In genomic region chr11:78041380-78041719, GRCh38 we compare ENCODE assay signal across 7 cellular contexts. TPM values are rescaled to one million over a fixed set of nuclear protein-coding genes. Genes with fewer than 3 reads are reported as not detected.
A peak's percentile ranks its signal among the peaks of the same experiment; 100 is the strongest.
DNase-seq lines count a peak whose midpoint lies in the region; ATAC-seq, FAIRE-seq and TF ChIP-seq lines count a peak whose summit lies in the region.
"Not testable (repeated sequence)": the region's sequence is repeated elsewhere in the genome, so short reads cannot be mapped to it uniquely, and the experiment has no call there.
"Had no signal": no experiment of that assay in that cellular context is flagged by ENCODE, and none has a peak within 500 bp of the region (broad histone marks: within the 10 kb centered on the region; RNA-seq: fewer than 3 reads in every experiment).

No MANE protein-coding gene starts in this region.

- H3K79me2 ChIP-seq in HCT116 (ENCODE audit: insufficient read depth, low read length); astrocyte (ENCODE audit: insufficient read depth, low read length); neural progenitor cell (ENCODE audit: low read depth): not testable (repeated sequence)

- CTCF ChIA-PET in HCT116 (lab: Charles Lee) = interaction anchor here (0.9 kb wide), 1 partner anchor 9 kb away, joined by 3 read pairs; no protein-coding TSS in a partner anchor

- H3K4me1 Mint-ChIP-seq in astrocyte (ENCODE audit: low read depth, unreplicated experiment) (peaks cover 11% of the 10 kb centered on the region), endodermal cell (peaks cover 14% of the 10 kb centered on the region), neural progenitor cell (peaks cover 18% of the 10 kb centered on the region)

- H3K4me2 ChIP-seq in HCT116 (ENCODE audit: low read length) = peak overlapping the region; percentile 78
- H3K4me2 ChIP-seq in astrocyte (ENCODE audit: low read length); neural progenitor cell: not testable (repeated sequence)

- peak; percentile 28 for ATAC-seq in HCT116

- H3K36me3 Mint-ChIP-seq in astrocyte (ENCODE audit: low read depth, unreplicated experiment); endodermal cell (ENCODE audit: low read depth); neural progenitor cell: not testable (repeated sequence)

- H3K36me3 ChIP-seq in HCT116 (ENCODE audit: control insufficient read depth in 1 of 2, insufficient read depth in 2 of 2, low read length in 2 of 2); SJCRH30; astrocyte (ENCODE audit: insufficient read depth, low read length); endodermal cell (ENCODE audit: control insufficient read depth, insufficient read depth, low read length); neural progenitor cell: not testable (repeated sequence)

- not testable (repeated sequence) for TF ChIP-seq POLR2A in HCT116 (IDR thresholded peaks at IDR 0.05; ENCODE audit: borderline replicate concordance, extremely low read depth, insufficient read depth, insufficient read length)

- not testable (repeated sequence) for DNase-seq in HCT116 (ENCODE audit: low read depth, low spot score); SJCRH30; astrocyte (ENCODE audit: low read depth); neural progenitor cell (ENCODE audit: low spot score)
- peak; percentile 63 for DNase-seq in endodermal cell

- 93 to 94% methylated on average over 8 of the region's 8 CpGs for WGBS in endodermal cell (ENCODE audit: insufficient coverage in 1 of 2, insufficient read length in 1 of 2), 2 experiments

- peak overlapping the region; percentile 75 for H3K27ac Mint-ChIP-seq in astrocyte (ENCODE audit: unreplicated experiment)
- H3K27ac Mint-ChIP-seq in endodermal cell = not testable (repeated sequence)
- peak overlapping the region; percentile 81 for H3K27ac Mint-ChIP-seq in neural progenitor cell

- H3K4me3 Mint-ChIP-seq in astrocyte (ENCODE audit: unreplicated experiment); endodermal cell; neural progenitor cell: not testable (repeated sequence)

- not testable (repeated sequence) for TF ChIP-seq CTCF in HCT116 (IDR thresholded peaks at IDR 0.05 in 2 of 3, conservative IDR thresholded peaks at IDR 0.05 in 1 of 3; ENCODE audit: borderline replicate concordance in 1 of 3, insufficient read depth in 1 of 3, low read depth in 2 of 3, low read length in 2 of 3); astrocyte (IDR thresholded peaks at IDR 0.05; ENCODE audit: insufficient read depth, low read depth, low read length); endodermal cell (conservative IDR thresholded peaks at IDR 0.05); neural progenitor cell (IDR thresholded peaks at IDR 0.05)

- H3F3A ChIP-seq in neural progenitor cell (ENCODE audit: low read depth) = not testable (repeated sequence)

- TF ChIP-seq RAD21 in HCT116 (IDR thresholded peaks at IDR 0.05; ENCODE audit: low read depth) = not testable (repeated sequence)

- not testable (repeated sequence) for BruUV-seq in HCT116 (replicated peaks; lab: Mats Ljungman, UMichigan)

- 0 out of 2 replicates have a peak overlapping the region, but pooled peaks have one; percentile 23 for H3K9ac ChIP-seq in HCT116 (ENCODE audit: low read length)
- H3K9ac ChIP-seq in astrocyte (ENCODE audit: low read length); endodermal cell (ENCODE audit: extremely low read depth, low read length, poor library complexity, severe bottlenecking); neural progenitor cell: not testable (repeated sequence)

- H3K27me3 ChIP-seq in HCT116 (ENCODE audit: insufficient read depth, low read length); SJCRH30; astrocyte (ENCODE audit: insufficient read depth, low read length); endodermal cell (ENCODE audit: control insufficient read depth, insufficient read depth, low read length, poor library complexity, severe bottlenecking); neural progenitor cell: not testable (repeated sequence)

- not testable (repeated sequence) for H4K20me1 ChIP-seq in HCT116 (ENCODE audit: insufficient read depth); astrocyte (ENCODE audit: insufficient read depth, low read length); neural progenitor cell (ENCODE audit: low read depth)

- peaks cover 37 to 56% of the 10 kb centered on the region in 2 experiments for H3K4me1 ChIP-seq in HCT116 (ENCODE audit: control insufficient read depth in 1 of 2, insufficient read depth in 2 of 2, low read length in 2 of 2)
- H3K4me1 ChIP-seq in SJCRH30 = peaks cover 67% of the 10 kb centered on the region
- H3K4me1 ChIP-seq in astrocyte (ENCODE audit: insufficient read depth, low read length) = peaks cover 22% of the 10 kb centered on the region
- not testable (repeated sequence) for H3K4me1 ChIP-seq in endodermal cell (ENCODE audit: control insufficient read depth, insufficient read depth, low read length); neural progenitor cell

- not testable (repeated sequence) for H3K27me3 Mint-ChIP-seq in astrocyte (ENCODE audit: low read depth, unreplicated experiment); neural progenitor cell (ENCODE audit: insufficient read depth, low read depth)
- H3K27me3 Mint-ChIP-seq in endodermal cell (ENCODE audit: insufficient read depth) = peaks cover 10% of the 10 kb centered on the region

- H3K27ac ChIP-seq in HCT116 (ENCODE audit: low read depth, low read length) (peak overlapping the region; percentile 85), SJCRH30 (peak overlapping the region; percentile 89)
- not testable (repeated sequence) for H3K27ac ChIP-seq in astrocyte (ENCODE audit: low read depth, low read length); endodermal cell (ENCODE audit: low read depth, low read length); neural progenitor cell

- intact Hi-C loops in HCT116 (cut with micrococcal nuclease) = not testable (repeated sequence)

- not testable (repeated sequence) for H3K9me2 ChIP-seq in HCT116 (ENCODE audit: insufficient read depth)

- FAIRE-seq in astrocyte (lab: Jason Lieb, UNC) = not testable (repeated sequence)

- not testable (repeated sequence) for H3K9me3 Mint-ChIP-seq in astrocyte (ENCODE audit: unreplicated experiment); endodermal cell; neural progenitor cell

- POLR2A ChIA-PET in HCT116 (lab: Charles Lee) = interaction anchor here (2.6 kb wide), 2 partner anchors 10 to 47 kb away, joined by 13 to 14 read pairs; partner anchors contain the start of gene INTS4

- H2AFZ ChIP-seq in HCT116 (ENCODE audit: low read depth, low read length, poor library complexity, severe bottlenecking); astrocyte (ENCODE audit: low read depth, low read length): not testable (repeated sequence)
- H2AFZ ChIP-seq in neural progenitor cell (replicated peaks) = peak overlapping the region; percentile 63

- H3K4me3 ChIP-seq in HCT116 (replicated peaks in 1 of 2; ENCODE audit: low read depth in 1 of 2, low read length in 2 of 2); SJCRH30; astrocyte (ENCODE audit: insufficient read depth, low read depth, low read length); endodermal cell (ENCODE audit: low read length); neural progenitor cell: not testable (repeated sequence)

- RAD21 ChIA-PET in HCT116 (lab: Charles Lee; ENCODE audit: low non-redundant PET in 1 of 2, low total read pairs in 2 of 2, uncharacterized antibody in 2 of 2, unreplicated experiment in 2 of 2) = not testable (repeated sequence)

- H3K9me3 ChIP-seq in HCT116 (ENCODE audit: control insufficient read depth in 1 of 2, insufficient read depth in 1 of 2, low read depth in 1 of 2, low read length in 2 of 2); SJCRH30 (replicated peaks); astrocyte (ENCODE audit: insufficient read depth, low read depth, low read length); endodermal cell (ENCODE audit: control insufficient read depth, low read length); neural progenitor cell (ENCODE audit: low read depth): not testable (repeated sequence)

RNA-seq across cellular contexts. Expression of gene KCTD14, which starts 18.3 kb away (rescaled TPM):
- total RNA-seq in HCT116 (2021; ENCODE audit: unreplicated experiment) = 15.2 TPM
- polyA plus RNA-seq in HCT116 (2012) = 10.5 and 14.4 TPM in 2 replicates
- total RNA-seq in SJCRH30 (2014; rRNA removed; shearing (Covaris generic)) = 0.15 and 0.24 TPM in 2 replicates
- total RNA-seq in astrocyte = 1.0 and 1.1 TPM in 2 replicates
- total RNA-seq in endodermal cell = 10 to 100 TPM in 1 of 2 donors, 1 to 10 TPM in 1; 8.6 to 12.8 TPM
- 4.2 TPM for polyA plus RNA-seq in endodermal cell (2013, experiment 1 of 2)
- polyA plus RNA-seq in endodermal cell (2013, experiment 2 of 2) = 2.6 TPM
- total RNA-seq in neural progenitor cell (ENCODE audit: low replicate concordance) = 4.3 and 5.3 TPM in 2 replicates

RNA-seq across cellular contexts. Expression of gene THRSP, which starts 22.3 kb away (rescaled TPM):
- total RNA-seq in HCT116 (2021; ENCODE audit: unreplicated experiment) = not detected
- polyA plus RNA-seq in HCT116 (2012) = not detected in 2 replicates
- not detected in 2 replicates for total RNA-seq in SJCRH30 (2014; rRNA removed; shearing (Covaris generic))
- not detected in 2 replicates for total RNA-seq in astrocyte
- not detected for total RNA-seq in endodermal cell
- polyA plus RNA-seq in endodermal cell (2013, experiment 1 of 2) = not detected
- polyA plus RNA-seq in endodermal cell (2013, experiment 2 of 2) = not detected
- total RNA-seq in neural progenitor cell (ENCODE audit: low replicate concordance) = not detected in 2 replicates
- total RNA-seq: A673; CD8-positive, alpha-beta T cell had no signal

RNA-seq across cellular contexts. Expression of gene NDUFC2, which starts 38.3 kb away (rescaled TPM):
- total RNA-seq in HCT116 (2021; ENCODE audit: unreplicated experiment) = 225 TPM
- 147 and 157 TPM in 2 replicates for polyA plus RNA-seq in HCT116 (2012)
- total RNA-seq in SJCRH30 (2014; rRNA removed; shearing (Covaris generic)) = 127 and 135 TPM in 2 replicates
- total RNA-seq in astrocyte = 251 and 285 TPM in 2 replicates
- total RNA-seq in endodermal cell = 100 to 1,000 TPM; 255 to 275 TPM
- polyA plus RNA-seq in endodermal cell (2013, experiment 1 of 2) = 153 TPM
- polyA plus RNA-seq in endodermal cell (2013, experiment 2 of 2) = 147 TPM
- 36.7 and 89.5 TPM in 2 replicates for total RNA-seq in neural progenitor cell (ENCODE audit: low replicate concordance)

RNA-seq across cellular contexts. Expression of gene INTS4, which starts 46.9 kb away (rescaled TPM):
- total RNA-seq in HCT116 (2021; ENCODE audit: unreplicated experiment) (41.0 TPM), astrocyte (32.2 and 35.0 TPM in 2 replicates), endodermal cell (10 to 100 TPM; 37.2 to 42.0 TPM), neural progenitor cell (ENCODE audit: low replicate concordance) (48.0 and 61.5 TPM in 2 replicates)
- 22.9 and 27.1 TPM in 2 replicates for polyA plus RNA-seq in HCT116 (2012)
- 31.6 and 33.0 TPM in 2 replicates for total RNA-seq in SJCRH30 (2014; rRNA removed; shearing (Covaris generic))
- polyA plus RNA-seq in endodermal cell (2013, experiment 1 of 2) = 38.8 TPM
- polyA plus RNA-seq in endodermal cell (2013, experiment 2 of 2) = 38.8 TPM
